In genomic region chr6:31742894-31743293, GRCh38 we compare ENCODE assay signal across 17 cellular contexts. TPM values are rescaled to one million over a fixed set of nuclear protein-coding genes. Genes with fewer than 3 reads are reported as not detected.
"Had no signal": no experiment of that assay in that cellular context is flagged by ENCODE, and none has a peak within 500 bp of the region (broad histone marks: within the 10 kb centered on the region; RNA-seq: fewer than 3 reads in every experiment).

No MANE protein-coding gene starts in this region.

- H3K27me3 Mint-ChIP-seq: activated CD4-positive, alpha-beta T cell treated with anti-CD3 and anti-CD28 coated beads, Interleukin-2, amount 10 ng/mL, durations not matched to agents 7 days and 5 days; activated naive CD8-positive, alpha-beta T cell; stimulated activated memory B cell treated with anti-CD40 and anti-IgM and Interleukin-4, amounts not matched to agents 10 μg/mL and 1 μg/mL and 100 μg/mL, for 72 hours had no signal

- H3K27me3 ChIP-seq: body of pancreas, neutrophil, tibial artery, uterus had no signal

- H3K4me3 Mint-ChIP-seq: activated CD4-positive, alpha-beta T cell treated with anti-CD3 and anti-CD28 coated beads, Interleukin-2, amount 10 ng/mL, durations not matched to agents 7 days and 5 days; activated naive CD8-positive, alpha-beta T cell; stimulated activated memory B cell treated with anti-CD40 and anti-IgM and Interleukin-4, amounts not matched to agents 10 μg/mL and 1 μg/mL and 100 μg/mL, for 72 hours had no signal

- DNase-seq: activated CD4-positive, alpha-beta T cell treated with anti-CD3 and anti-CD28 coated beads, Interleukin-2, amount 10 ng/mL, durations not matched to agents 7 days and 5 days; activated gamma-delta T cell; amygdala; body of pancreas; caudate nucleus; left colon; lower lobe of right lung; midbrain; stimulated activated CD4-positive, alpha-beta T cell treated with anti-CD3 and anti-CD28 coated beads, Interleukin-2, amount 100 ng/mL, for 48 hours; T-helper 9 cell; tibial artery; uterus had no signal

- H3K9me3 ChIP-seq: body of pancreas, lower lobe of right lung, neutrophil, tibial artery, uterus had no signal

- ATAC-seq: body of pancreas; esophagus mucosa; left colon; lower lobe of right lung; stimulated activated memory B cell treated with anti-CD40 and anti-IgM and Interleukin-4, amounts not matched to agents 10 μg/mL and 1 μg/mL and 100 μg/mL, for 72 hours had no signal

- H3K4me3 ChIP-seq: body of pancreas, lower lobe of right lung, tibial artery, uterus had no signal

- H3K27ac Mint-ChIP-seq: activated CD4-positive, alpha-beta T cell treated with anti-CD3 and anti-CD28 coated beads, Interleukin-2, amount 10 ng/mL, durations not matched to agents 7 days and 5 days; activated naive CD8-positive, alpha-beta T cell; stimulated activated memory B cell treated with anti-CD40 and anti-IgM and Interleukin-4, amounts not matched to agents 10 μg/mL and 1 μg/mL and 100 μg/mL, for 72 hours had no signal

- H3K9me3 Mint-ChIP-seq: activated CD4-positive, alpha-beta T cell treated with anti-CD3 and anti-CD28 coated beads, Interleukin-2, amount 10 ng/mL, durations not matched to agents 7 days and 5 days; stimulated activated memory B cell treated with anti-CD40 and anti-IgM and Interleukin-4, amounts not matched to agents 10 μg/mL and 1 μg/mL and 100 μg/mL, for 72 hours had no signal

- H3K36me3 ChIP-seq: neutrophil, tibial artery, uterus had no signal

- H3K27ac ChIP-seq: body of pancreas, lower lobe of right lung, neutrophil, tibial artery, uterus had no signal

RNA-seq across cellular contexts. Expression of gene SAPCD1, which starts 19.6 kb away (rescaled TPM):
- total RNA-seq: myocyte had no signal

RNA-seq across cellular contexts. Expression of gene MPIG6B, which starts 19.7 kb away (rescaled TPM):
- total RNA-seq: body of pancreas, myocyte had no signal
